Comparison of ENCODE assay signal across 1 cellular context in the genomic region with DNA sequence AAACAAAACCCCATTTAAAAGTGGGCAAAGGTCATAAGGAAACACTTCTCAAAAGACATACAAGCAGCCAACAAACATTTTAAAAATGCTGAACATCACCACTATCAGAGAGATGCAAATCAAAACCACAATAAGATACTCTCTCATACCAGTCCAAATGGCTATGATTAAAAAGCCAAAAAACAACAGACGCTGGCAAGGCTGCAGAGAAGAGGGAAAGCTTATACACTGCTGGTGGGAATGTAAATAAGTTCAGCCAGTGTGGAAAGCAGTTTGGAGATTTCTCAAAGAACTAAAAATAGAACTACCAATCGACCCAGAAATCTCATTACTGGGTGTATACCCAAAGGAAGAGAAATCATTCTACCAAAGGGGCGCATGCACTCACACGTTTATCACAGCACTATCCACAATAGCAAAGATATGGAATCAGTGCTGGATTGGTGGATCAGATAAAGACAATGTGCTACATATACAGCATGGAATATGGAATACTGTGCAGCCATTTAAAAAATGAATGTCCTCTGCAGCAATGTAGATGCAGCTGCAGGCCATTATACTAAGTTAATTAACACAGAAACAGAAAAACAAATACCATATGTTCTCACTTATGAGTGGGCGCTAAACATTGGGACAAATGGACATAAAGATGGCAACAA.
TF ChIP-seq lines count a peak whose summit lies in the region.

No MANE protein-coding gene starts in this region.

TF ChIP-seq in SK-N-SH, 30 proteins besides CTCF, POLR2A, EP300 and RAD21 (continued from another document):
- TF ChIP-seq, protein P1, sequence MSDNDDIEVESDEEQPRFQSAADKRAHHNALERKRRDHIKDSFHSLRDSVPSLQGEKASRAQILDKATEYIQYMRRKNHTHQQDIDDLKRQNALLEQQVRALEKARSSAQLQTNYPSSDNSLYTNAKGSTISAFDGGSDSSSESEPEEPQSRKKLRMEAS (IDR thresholded peaks at IDR 0.05; ENCODE audit: low read depth): no peak
- TF ChIP-seq RXRA (IDR thresholded peaks at IDR 0.05; ENCODE audit: borderline replicate concordance, low read depth) (no peak), GATA2 (CRISPR knock-in tag; IDR thresholded peaks at IDR 0.05) (peak; percentile 84), CHD2 (IDR thresholded peaks at IDR 0.05; ENCODE audit: low read length, partially characterized antibody) (peak; percentile 34), NFIC (IDR thresholded peaks at IDR 0.05; ENCODE audit: borderline replicate concordance) (0 out of 2 replicates have a peak, but pooled peaks have one; percentile 9), SMC3 (IDR thresholded peaks at IDR 0.05; ENCODE audit: low read depth, low read length) (no peak)
- TF ChIP-seq, protein P2, sequence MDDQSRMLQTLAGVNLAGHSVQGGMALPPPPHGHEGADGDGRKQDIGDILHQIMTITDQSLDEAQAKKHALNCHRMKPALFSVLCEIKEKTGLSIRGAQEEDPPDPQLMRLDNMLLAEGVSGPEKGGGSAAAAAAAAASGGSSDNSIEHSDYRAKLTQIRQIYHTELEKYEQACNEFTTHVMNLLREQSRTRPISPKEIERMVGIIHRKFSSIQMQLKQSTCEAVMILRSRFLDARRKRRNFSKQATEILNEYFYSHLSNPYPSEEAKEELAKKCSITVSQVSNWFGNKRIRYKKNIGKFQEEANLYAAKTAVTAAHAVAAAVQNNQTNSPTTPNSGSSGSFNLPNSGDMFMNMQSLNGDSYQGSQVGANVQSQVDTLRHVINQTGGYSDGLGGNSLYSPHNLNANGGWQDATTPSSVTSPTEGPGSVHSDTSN (IDR thresholded peaks at IDR 0.05): no peak
- TF ChIP-seq, protein P3, sequence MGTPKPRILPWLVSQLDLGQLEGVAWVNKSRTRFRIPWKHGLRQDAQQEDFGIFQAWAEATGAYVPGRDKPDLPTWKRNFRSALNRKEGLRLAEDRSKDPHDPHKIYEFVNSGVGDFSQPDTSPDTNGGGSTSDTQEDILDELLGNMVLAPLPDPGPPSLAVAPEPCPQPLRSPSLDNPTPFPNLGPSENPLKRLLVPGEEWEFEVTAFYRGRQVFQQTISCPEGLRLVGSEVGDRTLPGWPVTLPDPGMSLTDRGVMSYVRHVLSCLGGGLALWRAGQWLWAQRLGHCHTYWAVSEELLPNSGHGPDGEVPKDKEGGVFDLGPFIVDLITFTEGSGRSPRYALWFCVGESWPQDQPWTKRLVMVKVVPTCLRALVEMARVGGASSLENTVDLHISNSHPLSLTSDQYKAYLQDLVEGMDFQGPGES (IDR thresholded peaks at IDR 0.05; ENCODE audit: low read depth, low read length): no peak
